In genomic region chr17:6843241-6843890, GRCh38 we compare ENCODE assay signal across 9 cellular contexts. TPM values are rescaled to one million over a fixed set of nuclear protein-coding genes. Genes with fewer than 3 reads are reported as not detected.
DNase-seq lines count a peak whose midpoint lies in the region; ATAC-seq and TF ChIP-seq lines count a peak whose summit lies in the region.
"Had no signal": no experiment of that assay in that cellular context is flagged by ENCODE, and none has a peak within 500 bp of the region (broad histone marks: within the 10 kb centered on the region; RNA-seq: fewer than 3 reads in every experiment).

No MANE protein-coding gene starts in this region.

- H3K27ac ChIP-seq in cardiac muscle cell = no peak overlapping the region
- no peak overlapping the region for H3K27ac ChIP-seq in lung (ENCODE audit: low read depth in 1 of 2, low read length in 1 of 2)

- H3K27me3 Mint-ChIP-seq in activated CD4-positive, alpha-beta memory T cell treated with anti-CD3 and anti-CD28 coated beads for 36 hours = peaks cover 30% of the 10 kb centered on the region

- 26 to 32% methylated on average over 8 of the region's 8 CpGs for WGBS in lung, 2 donors

- CTCF ChIA-PET in activated CD4-positive, alpha-beta memory T cell treated with anti-CD3 and anti-CD28 coated beads for 36 hours (lab: Charles Lee) = interaction anchor here (0.8 to 3.3 kb wide), 36 partner anchors 10 to 232 kb away, joined by 3 to 43 read pairs (median 4); partner anchors contain the start of genes TEKT1 and XAF1

- H3K4me1 Mint-ChIP-seq in activated CD4-positive, alpha-beta memory T cell treated with anti-CD3 and anti-CD28 coated beads for 36 hours (ENCODE audit: low read depth) = no peaks in the 10 kb centered on the region

- peaks cover 40% of the 10 kb centered on the region for H3K27me3 ChIP-seq in cardiac muscle cell
- no peaks in the 10 kb centered on the region for H3K27me3 ChIP-seq in lung (ENCODE audit: control insufficient read depth, insufficient read depth)

- no peaks in the 10 kb centered on the region for H3K9me3 ChIP-seq in cardiac muscle cell (ENCODE audit: low read depth)
- no peaks in the 10 kb centered on the region for H3K9me3 ChIP-seq in lung (ENCODE audit: control insufficient read depth in 2 of 2, insufficient read depth in 1 of 2, low read length in 1 of 2)

- POLR2A ChIA-PET in activated CD4-positive, alpha-beta memory T cell treated with anti-CD3 and anti-CD28 coated beads for 36 hours (lab: Charles Lee) = no interaction called here

- H3K4me3 ChIP-seq in cardiac muscle cell (no peak overlapping the region), lung (no peak overlapping the region)

- intact Hi-C loops in cardiac septum (cut with DNase I) = loop anchor here (5.0 to 10.0 kb wide), 2 partner anchors 161 to 176 kb away; no protein-coding TSS in a partner anchor
- intact Hi-C loops in activated CD4-positive, alpha-beta memory T cell treated with anti-CD3 and anti-CD28 coated beads for 36 hours (cut with micrococcal nuclease) = loop anchor here (1.0 to 10.0 kb wide), 4 partner anchors 51 to 177 kb away; no protein-coding TSS in a partner anchor

- ATAC-seq in lung (ENCODE audit: insufficient read depth, low FRiP score) = no peak
- no peak for ATAC-seq in HG03378 (IDR thresholded peaks at IDR 0.05; ENCODE audit: unreplicated experiment)

- peak; percentile 41 for TF ChIP-seq CTCF in cardiac muscle cell (IDR thresholded peaks at IDR 0.05; ENCODE audit: low read depth, low read length)
- TF ChIP-seq CTCF in lung (IDR thresholded peaks at IDR 0.05; ENCODE audit: control extremely low read depth, extremely low read depth) = peak; percentile 16

- H3K27ac Mint-ChIP-seq in activated CD4-positive, alpha-beta memory T cell treated with anti-CD3 and anti-CD28 coated beads for 36 hours = no peak overlapping the region
- H3K27ac Mint-ChIP-seq: stimulated activated naive CD8-positive, alpha-beta T cell treated with anti-CD3 and anti-CD28 coated beads, Interleukin-15, Interleukin-2, amounts not matched to agents 100 ng/mL and 50 ng/mL, for 24 hours had no signal

- H3K36me3 ChIP-seq in cardiac muscle cell = no peaks in the 10 kb centered on the region
- no peaks in the 10 kb centered on the region for H3K36me3 ChIP-seq in lung (ENCODE audit: control insufficient read depth in 2 of 2, insufficient read depth in 2 of 2, low read length in 2 of 2)

- H3K4me1 ChIP-seq in cardiac muscle cell (ENCODE audit: low read depth) = no peaks in the 10 kb centered on the region
- H3K4me1 ChIP-seq in lung (ENCODE audit: control insufficient read depth in 2 of 2, insufficient read depth in 2 of 2, low read length in 2 of 2) = no peaks in the 10 kb centered on the region

- peak; percentile 65 to 69 for DNase-seq in cardiac muscle cell (ENCODE audit: low read depth in 1 of 2, low spot score in 1 of 2)
- no peak for DNase-seq in cardiac septum (ENCODE audit: low spot score)
- DNase-seq in NCI-H345 (lab: John Stamatoyannopoulos, UW) = peak; percentile 3
- peak; percentile 8 for DNase-seq in cerebellum (ENCODE audit: low spot score)
- DNase-seq in lung (ENCODE audit: low spot score) = no peak
- no peak for DNase-seq in activated CD4-positive, alpha-beta memory T cell treated with anti-CD3 and anti-CD28 coated beads for 36 hours
- no peak for DNase-seq in occipital lobe (lab: John Stamatoyannopoulos, UW)

- H3K36me3 Mint-ChIP-seq in activated CD4-positive, alpha-beta memory T cell treated with anti-CD3 and anti-CD28 coated beads for 36 hours = no peaks in the 10 kb centered on the region

- no peaks in the 10 kb centered on the region for H3K9me3 Mint-ChIP-seq in activated CD4-positive, alpha-beta memory T cell treated with anti-CD3 and anti-CD28 coated beads for 36 hours
- H3K9me3 Mint-ChIP-seq: stimulated activated naive CD8-positive, alpha-beta T cell treated with anti-CD3 and anti-CD28 coated beads, Interleukin-15, Interleukin-2, amounts not matched to agents 100 ng/mL and 50 ng/mL, for 24 hours had no signal

- H3K4me3 Mint-ChIP-seq in activated CD4-positive, alpha-beta memory T cell treated with anti-CD3 and anti-CD28 coated beads for 36 hours = no peak overlapping the region
- H3K4me3 Mint-ChIP-seq: stimulated activated naive CD8-positive, alpha-beta T cell treated with anti-CD3 and anti-CD28 coated beads, Interleukin-15, Interleukin-2, amounts not matched to agents 100 ng/mL and 50 ng/mL, for 24 hours had no signal

RNA-seq across cellular contexts. Expression of gene TEKT1, which starts 11.8 kb away (rescaled TPM):
- 0.28 TPM in 1 of 2 replicates, not detected in the other for total RNA-seq in cardiac muscle cell
- not detected in 2 replicates for polyA plus RNA-seq in cardiac muscle cell
- not detected for total RNA-seq in cardiac septum
- total RNA-seq in cerebellum = 3.2 TPM
- total RNA-seq in lung = 10 to 100 TPM; 18.5 to 24.8 TPM
- 10 to 100 TPM in 1 of 2 donors, 1 to 10 TPM in 1; 9.3 to 11.3 TPM for polyA plus RNA-seq in lung
- not detected for total RNA-seq in activated CD4-positive, alpha-beta memory T cell treated with anti-CD3 and anti-CD28 coated beads for 36 hours
- total RNA-seq in occipital lobe = 1.2 TPM

Comparison
In these comparisons a context has a peak if more than half of its experiments do, and no peak if none do; other contexts are left out.
1. DNase-seq: peak in cardiac muscle cell (2 of 2), NCI-H345 (single experiment) and cerebellum (single experiment); none in cardiac septum (single experiment), lung (single experiment), activated CD4-positive, alpha-beta memory T cell treated with anti-CD3 and anti-CD28 coated beads for 36 hours (single experiment) and occipital lobe (single experiment).